In genomic region chr16:70187858-70188607, GRCh38 we compare ENCODE assay signal across 1 cellular context.
TF ChIP-seq lines count a peak whose summit lies in the region.

No MANE protein-coding gene starts in this region.

TF ChIP-seq in H1, 55 proteins besides CTCF, POLR2A, EP300 and RAD21:
- 0 out of 2 replicates have a peak, but pooled peaks have one; percentile 26 for TF ChIP-seq E2F6 (IDR thresholded peaks at IDR 0.05)
